10 cellular contexts compared by ENCODE assay signal in the genomic region with DNA sequence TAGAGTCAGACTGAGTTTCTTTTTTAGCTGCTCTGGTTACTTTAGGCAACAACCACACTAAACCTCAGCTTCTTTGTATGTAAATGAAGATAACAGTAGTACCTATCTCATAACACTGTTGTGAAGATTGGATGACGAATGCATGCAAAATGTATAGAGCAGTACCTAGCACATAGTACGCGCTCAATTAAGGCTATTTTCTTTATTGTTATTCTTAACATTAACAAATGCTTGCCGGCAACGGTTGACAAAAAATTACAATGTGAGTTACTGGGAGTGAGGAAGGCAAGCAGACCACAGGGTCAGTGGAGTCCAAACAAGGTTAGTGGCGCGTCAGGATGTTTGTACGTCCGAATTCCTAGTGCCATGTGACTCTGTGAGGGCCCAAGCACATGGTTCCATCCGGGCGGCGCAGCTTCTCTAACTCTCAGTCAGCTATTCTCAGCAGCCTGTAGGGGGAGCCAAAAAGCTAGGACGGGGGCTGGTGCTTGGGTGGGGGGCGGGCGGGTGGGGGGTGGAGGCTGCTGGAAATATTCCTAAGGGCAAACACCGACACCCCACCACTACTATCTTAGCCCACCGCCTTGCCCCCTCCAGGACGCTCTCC. TPM values are rescaled to one million over a fixed set of nuclear protein-coding genes. Genes with fewer than 3 reads are reported as not detected.
DNase-seq lines count a peak whose midpoint lies in the region; ATAC-seq and TF ChIP-seq lines count a peak whose summit lies in the region.
"Had no signal": no experiment of that assay in that cellular context is flagged by ENCODE, and none has a peak within 500 bp of the region (broad histone marks: within the 10 kb centered on the region; RNA-seq: fewer than 3 reads in every experiment).

No MANE protein-coding gene starts in this region.

- peaks cover 24% of the 10 kb centered on the region for H3K27me3 ChIP-seq in PC-3 (ENCODE audit: low read length)

- no peaks in the 10 kb centered on the region for H3K4me1 ChIP-seq in PC-3 (ENCODE audit: insufficient read depth, low read length)

- H2AFZ ChIP-seq in PC-3 (ENCODE audit: low read length) = no peak overlapping the region

- no peaks in the 10 kb centered on the region for H3K9me2 ChIP-seq in PC-3 (replicated peaks; ENCODE audit: low read length)

- ATAC-seq in PC-3 (no peak; the same call in 1 of the 2 replicates), left cardiac atrium (peak; percentile 15 to 27), HG03095 (IDR thresholded peaks at IDR 0.05; ENCODE audit: unreplicated experiment) (no peak)
- no peak for ATAC-seq in stimulated activated effector memory CD8-positive, alpha-beta T cell treated with anti-CD3 and anti-CD28 coated beads, Interleukin-12 subunit alpha, Interleukin-12 subunit beta, amount 100 ng/mL, for 72 hours

- intact Hi-C loops in PC-3 (cut with micrococcal nuclease) (no loop called here), left cardiac atrium (cut with DNase I) (no loop called here)

- no peak overlapping the region for H3K27ac Mint-ChIP-seq in activated naive CD4-positive, alpha-beta T cell treated with anti-CD3 and anti-CD28 coated beads, Interleukin-2, amount 10 ng/mL, durations not matched to agents 7 days and 5 days
- H3K27ac Mint-ChIP-seq in stimulated activated effector memory CD8-positive, alpha-beta T cell treated with anti-CD3 and anti-CD28 coated beads, Interleukin-12 subunit alpha, Interleukin-12 subunit beta, amount 100 ng/mL, for 72 hours = no peak overlapping the region

- peaks cover 47% of the 10 kb centered on the region for H3K27me3 Mint-ChIP-seq in activated naive CD4-positive, alpha-beta T cell treated with anti-CD3 and anti-CD28 coated beads, Interleukin-2, amount 10 ng/mL, durations not matched to agents 7 days and 5 days

- H3K4me3 Mint-ChIP-seq in activated naive CD4-positive, alpha-beta T cell treated with anti-CD3 and anti-CD28 coated beads, Interleukin-2, amount 10 ng/mL, durations not matched to agents 7 days and 5 days = peak overlapping the region; percentile 73
- peak overlapping the region; percentile 61 for H3K4me3 Mint-ChIP-seq in stimulated activated effector memory CD8-positive, alpha-beta T cell treated with anti-CD3 and anti-CD28 coated beads, Interleukin-12 subunit alpha, Interleukin-12 subunit beta, amount 100 ng/mL, for 72 hours

- H3K4me1 Mint-ChIP-seq in activated naive CD4-positive, alpha-beta T cell treated with anti-CD3 and anti-CD28 coated beads, Interleukin-2, amount 10 ng/mL, durations not matched to agents 7 days and 5 days = peaks cover 7% of the 10 kb centered on the region
- no peaks in the 10 kb centered on the region for H3K4me1 Mint-ChIP-seq in stimulated activated effector memory CD8-positive, alpha-beta T cell treated with anti-CD3 and anti-CD28 coated beads, Interleukin-12 subunit alpha, Interleukin-12 subunit beta, amount 100 ng/mL, for 72 hours

- H3K36me3 Mint-ChIP-seq in activated naive CD4-positive, alpha-beta T cell treated with anti-CD3 and anti-CD28 coated beads, Interleukin-2, amount 10 ng/mL, durations not matched to agents 7 days and 5 days = peaks cover 2% of the 10 kb centered on the region
- H3K36me3 Mint-ChIP-seq in stimulated activated effector memory CD8-positive, alpha-beta T cell treated with anti-CD3 and anti-CD28 coated beads, Interleukin-12 subunit alpha, Interleukin-12 subunit beta, amount 100 ng/mL, for 72 hours = no peaks in the 10 kb centered on the region

- H3F3A ChIP-seq in PC-3 (ENCODE audit: low read length, unreplicated experiment) = no peaks in the 10 kb centered on the region

- POLR2A ChIA-PET in PC-3 (lab: Charles Lee; ENCODE audit: unreplicated experiment) = no interaction called here

- no peaks in the 10 kb centered on the region for H3K9me3 ChIP-seq in PC-3 (ENCODE audit: low read length)

- H3K79me2 ChIP-seq in PC-3 (ENCODE audit: low read length) = no peaks in the 10 kb centered on the region

- H3K36me3 ChIP-seq in PC-3 (ENCODE audit: low read depth, low read length) = no peaks in the 10 kb centered on the region

- no peak overlapping the region for H3K4me3 ChIP-seq in PC-3 (ENCODE audit: low read length)

- H3K9me3 Mint-ChIP-seq in activated naive CD4-positive, alpha-beta T cell treated with anti-CD3 and anti-CD28 coated beads, Interleukin-2, amount 10 ng/mL, durations not matched to agents 7 days and 5 days = no peaks in the 10 kb centered on the region
- H3K9me3 Mint-ChIP-seq in stimulated activated effector memory CD8-positive, alpha-beta T cell treated with anti-CD3 and anti-CD28 coated beads, Interleukin-12 subunit alpha, Interleukin-12 subunit beta, amount 100 ng/mL, for 72 hours = no peaks in the 10 kb centered on the region

- H3K27ac ChIP-seq in PC-3 (ENCODE audit: low read length) = no peak overlapping the region

- no peak overlapping the region for H3K4me2 ChIP-seq in PC-3 (ENCODE audit: low read length)

- 0 out of 2 replicates have a peak, but pooled peaks have one; percentile 16 for TF ChIP-seq CTCF in PC-3 (conservative IDR thresholded peaks at IDR 0.05; ENCODE audit: low read depth, low read length)

- H3K9ac ChIP-seq in PC-3 (ENCODE audit: low read length) = no peak overlapping the region

- no peak for DNase-seq in activated naive CD4-positive, alpha-beta T cell treated with anti-CD3 and anti-CD28 coated beads, Interleukin-2, amount 10 ng/mL, durations not matched to agents 7 days and 5 days
- no peak for DNase-seq in activated naive CD4-positive, alpha-beta T cell (lab: John Stamatoyannopoulos, UW)
- DNase-seq in PC-3 = no peak
- no peak for DNase-seq in left cardiac atrium
- DNase-seq in stimulated activated effector memory CD8-positive, alpha-beta T cell treated with anti-CD3 and anti-CD28 coated beads, Interleukin-12 subunit alpha, Interleukin-12 subunit beta, amount 100 ng/mL, for 72 hours (ENCODE audit: low spot score in 2 of 2) = no peak
- no peak for DNase-seq in GF-D8 (lab: John Stamatoyannopoulos, UW)
- no peak for DNase-seq in NCI-H226
- DNase-seq: DND-41 had no signal

- CTCF ChIA-PET in activated naive CD4-positive, alpha-beta T cell treated with anti-CD3 and anti-CD28 coated beads, Interleukin-2, amount 10 ng/mL, durations not matched to agents 7 days and 5 days (lab: Charles Lee) = interaction anchor here (0.8 to 1.5 kb wide), 6 partner anchors 9 to 595 kb away, joined by 3 read pairs; no protein-coding TSS in a partner anchor
- CTCF ChIA-PET in PC-3 (lab: Charles Lee) = no interaction called here

- no TSS peak for BruUV-seq in PC-3 (replicated peaks; lab: Mats Ljungman, UMichigan)

- H4K20me1 ChIP-seq in PC-3 (ENCODE audit: low read length) = no peaks in the 10 kb centered on the region

RNA-seq across cellular contexts. Expression of gene NALF2, which starts 0.8 kb away (rescaled TPM):
- total RNA-seq in PC-3 (2014; rRNA removed) (not detected in 2 replicates), left cardiac atrium (10 to 100 TPM; 57.0 to 60.5 TPM)
- total RNA-seq: myocyte had no signal

Comparison
In these comparisons a context has a peak if more than half of its experiments do, and no peak if none do; other contexts are left out.
1. ATAC-seq: peak in left cardiac atrium (2 of 2); none in PC-3 (single experiment), stimulated activated effector memory CD8-positive, alpha-beta T cell treated with anti-CD3 and anti-CD28 coated beads, Interleukin-12 subunit alpha, Interleukin-12 subunit beta, amount 100 ng/mL, for 72 hours (single experiment) and HG03095 (single experiment).
2. RNA of gene NALF2, which starts 0.8 kb away (total RNA-seq): 57.0 to 60.5 TPM in left cardiac atrium; not detected in PC-3; every median in the first group is over 10 times any median in the second.